In genomic region chr17:27601069-27601974, GRCh38 we compare ENCODE assay signal across 8 cellular contexts. TPM values are rescaled to one million over a fixed set of nuclear protein-coding genes. Genes with fewer than 3 reads are reported as not detected.
A peak's percentile ranks its signal among the peaks of the same experiment; 100 is the strongest.
DNase-seq lines count a peak whose midpoint lies in the region; ATAC-seq and TF ChIP-seq lines count a peak whose summit lies in the region.

No MANE protein-coding gene starts in this region.

- intact Hi-C loops in activated T-helper 2 cell treated with anti-CD3 and anti-CD28 coated beads, Interferon-gamma antibody, Interleukin-2, Interleukin-4, amounts not matched to agents 10 μg/mL and 5 μg/mL and 100 μg/mL, durations not matched to agents 14 hours and 24 hours and 36 hours (cut with micrococcal nuclease), result loop anchor here (1.0 to 5.0 kb wide), 8 partner anchors 23 to 365 kb away; no protein-coding TSS in a partner anchor

- peaks cover 10% of the 10 kb centered on the region for H3K4me1 Mint-ChIP-seq in activated T-helper 2 cell treated with anti-CD3 and anti-CD28 coated beads, Interferon-gamma antibody, Interleukin-2, Interleukin-4, amounts not matched to agents 10 μg/mL and 5 μg/mL and 100 μg/mL, durations not matched to agents 14 hours and 24 hours and 36 hours (ENCODE audit: low read depth)
- H3K4me1 Mint-ChIP-seq in neural progenitor cell, result peaks cover 8% of the 10 kb centered on the region

- H3K36me3 ChIP-seq in KMS-11 (ENCODE audit: insufficient read depth) (no peaks in the 10 kb centered on the region), neural progenitor cell (no peaks in the 10 kb centered on the region)

- peak; percentile 64 for DNase-seq in DMS114 treated with DMSO at 0.1 percent for 48 hours (lab: John Stamatoyannopoulos, UW; ENCODE audit: unreplicated experiment)
- DNase-seq in SHP77 (lab: John Stamatoyannopoulos, UW), result peak; percentile 31 to 54
- DNase-seq in activated T-helper 2 cell treated with anti-CD3 and anti-CD28 coated beads, Interferon-gamma antibody, Interleukin-2, Interleukin-4, amounts not matched to agents 10 μg/mL and 5 μg/mL and 100 μg/mL, durations not matched to agents 14 hours and 24 hours and 36 hours (ENCODE audit: low spot score), result peak; percentile 67
- peak; percentile 68 for DNase-seq in fibroblast of the conjunctiva (ENCODE audit: low read depth)
- DNase-seq in neural progenitor cell (ENCODE audit: low spot score), result peak; percentile 83
- DNase-seq in substantia nigra (lab: John Stamatoyannopoulos, UW), result peak in 43 of 49 donors; percentile 9 to 85 (median 63)

- no peak overlapping the region for H3K4me3 Mint-ChIP-seq in activated T-helper 2 cell treated with anti-CD3 and anti-CD28 coated beads, Interferon-gamma antibody, Interleukin-2, Interleukin-4, amounts not matched to agents 10 μg/mL and 5 μg/mL and 100 μg/mL, durations not matched to agents 14 hours and 24 hours and 36 hours (ENCODE audit: low read depth)
- no peak overlapping the region for H3K4me3 Mint-ChIP-seq in neural progenitor cell

- H3K27me3 Mint-ChIP-seq in activated T-helper 2 cell treated with anti-CD3 and anti-CD28 coated beads, Interferon-gamma antibody, Interleukin-2, Interleukin-4, amounts not matched to agents 10 μg/mL and 5 μg/mL and 100 μg/mL, durations not matched to agents 14 hours and 24 hours and 36 hours (ENCODE audit: low read depth), result no peaks in the 10 kb centered on the region
- H3K27me3 Mint-ChIP-seq in neural progenitor cell (ENCODE audit: insufficient read depth, low read depth), result peaks cover 2% of the 10 kb centered on the region

- H3K9me3 ChIP-seq in neural progenitor cell (ENCODE audit: low read depth), result no peaks in the 10 kb centered on the region

- H4K20me1 ChIP-seq in KMS-11 (ENCODE audit: insufficient read depth) (no peaks in the 10 kb centered on the region), neural progenitor cell (ENCODE audit: low read depth) (no peaks in the 10 kb centered on the region)

- H3K4me3 ChIP-seq in KMS-11 (IDR thresholded peaks at IDR 0.05; ENCODE audit: insufficient read depth, low read depth, low read length) (no peak overlapping the region), neural progenitor cell (no peak overlapping the region)

- no peaks in the 10 kb centered on the region for H3K27me3 ChIP-seq in KMS-11 (ENCODE audit: insufficient read depth, low read depth)
- H3K27me3 ChIP-seq in neural progenitor cell, result no peaks in the 10 kb centered on the region

- H3K9me3 Mint-ChIP-seq in activated T-helper 2 cell treated with anti-CD3 and anti-CD28 coated beads, Interferon-gamma antibody, Interleukin-2, Interleukin-4, amounts not matched to agents 10 μg/mL and 5 μg/mL and 100 μg/mL, durations not matched to agents 14 hours and 24 hours and 36 hours, result no peaks in the 10 kb centered on the region
- no peaks in the 10 kb centered on the region for H3K9me3 Mint-ChIP-seq in neural progenitor cell

- peaks cover 41% of the 10 kb centered on the region for H3K36me3 Mint-ChIP-seq in activated T-helper 2 cell treated with anti-CD3 and anti-CD28 coated beads, Interferon-gamma antibody, Interleukin-2, Interleukin-4, amounts not matched to agents 10 μg/mL and 5 μg/mL and 100 μg/mL, durations not matched to agents 14 hours and 24 hours and 36 hours (ENCODE audit: low read depth)
- peaks cover 1% of the 10 kb centered on the region for H3K36me3 Mint-ChIP-seq in neural progenitor cell

- H3K27ac ChIP-seq in KMS-11 (no peak overlapping the region), neural progenitor cell (no peak overlapping the region), substantia nigra (ENCODE audit: low read depth, low read length, poor library complexity, severe bottlenecking) (no peak overlapping the region)

- no peaks in the 10 kb centered on the region for H3F3A ChIP-seq in neural progenitor cell (ENCODE audit: low read depth)

- H2AFZ ChIP-seq in KMS-11 (ENCODE audit: low read depth) (no peak overlapping the region), neural progenitor cell (replicated peaks) (no peak overlapping the region)

- no peak for ATAC-seq in GM19328 (IDR thresholded peaks at IDR 0.05; ENCODE audit: unreplicated experiment)

- H3K9ac ChIP-seq in KMS-11, result no peak overlapping the region
- no peak overlapping the region for H3K9ac ChIP-seq in neural progenitor cell

- H3K4me2 ChIP-seq in KMS-11, result no peak overlapping the region
- no peak overlapping the region for H3K4me2 ChIP-seq in neural progenitor cell

- H3K79me2 ChIP-seq in KMS-11 (ENCODE audit: insufficient read depth, low read depth), result no peaks in the 10 kb centered on the region
- no peaks in the 10 kb centered on the region for H3K79me2 ChIP-seq in neural progenitor cell (ENCODE audit: low read depth)

- H3K4me1 ChIP-seq in KMS-11 (ENCODE audit: low read depth, poor library complexity, severe bottlenecking) (peaks cover 10% of the 10 kb centered on the region), neural progenitor cell (no peaks in the 10 kb centered on the region)

- TF ChIP-seq CTCF in KMS-11 (conservative IDR thresholded peaks at IDR 0.05; ENCODE audit: low read depth, low read length), result peak; percentile 97
- peak; percentile 97 for TF ChIP-seq CTCF in neural progenitor cell (IDR thresholded peaks at IDR 0.05)

- no peak overlapping the region for H3K27ac Mint-ChIP-seq in activated T-helper 2 cell treated with anti-CD3 and anti-CD28 coated beads, Interferon-gamma antibody, Interleukin-2, Interleukin-4, amounts not matched to agents 10 μg/mL and 5 μg/mL and 100 μg/mL, durations not matched to agents 14 hours and 24 hours and 36 hours
- no peak overlapping the region for H3K27ac Mint-ChIP-seq in neural progenitor cell

RNA-seq across cellular contexts. Expression of gene LGALS9, which starts 29.7 kb away (rescaled TPM):
- total RNA-seq in activated T-helper 2 cell treated with anti-CD3 and anti-CD28 coated beads, Interferon-gamma antibody, Interleukin-2, Interleukin-4, amounts not matched to agents 10 μg/mL and 5 μg/mL and 100 μg/mL, durations not matched to agents 14 hours and 24 hours and 36 hours, result 35.1 and 35.8 TPM in 2 replicates
- 0.37 and 0.54 TPM in 2 replicates for total RNA-seq in neural progenitor cell (ENCODE audit: low replicate concordance)

Comparison
In these comparisons a context has a peak if more than half of its experiments do, and no peak if none do; other contexts are left out.
1. RNA of gene LGALS9, which starts 29.7 kb away (total RNA-seq): 35.1 to 35.8 TPM in activated T-helper 2 cell treated with anti-CD3 and anti-CD28 coated beads, Interferon-gamma antibody, Interleukin-2, Interleukin-4, amounts not matched to agents 10 μg/mL and 5 μg/mL and 100 μg/mL, durations not matched to agents 14 hours and 24 hours and 36 hours; 0.37 to 0.54 TPM in neural progenitor cell; every median in the first group is over 10 times any median in the second.
2. Peak in every context shown above with its lines, with median percentiles within 50 percentile points of each other: DNase-seq.